ENCODE assay signal across 30 cellular contexts in genomic region chr2:48161632-48162031, GRCh38.
"Had no signal": no experiment of that assay in that cellular context is flagged by ENCODE, and none has a peak within 500 bp of the region (broad histone marks: within the 10 kb centered on the region; RNA-seq: fewer than 3 reads in every experiment).

No MANE protein-coding gene starts in this region.

- H3K27ac Mint-ChIP-seq: activated CD4-positive, alpha-beta memory T cell treated with anti-CD3 and anti-CD28 coated beads, Interleukin-2, amount 10 ng/mL, durations not matched to agents 7 days and 5 days; activated CD8-positive, alpha-beta memory T cell treated with anti-CD3 and anti-CD28 coated beads, Interleukin-2, amount 10 ng/mL, durations not matched to agents 7 days and 5 days; activated naive CD8-positive, alpha-beta T cell treated with anti-CD3 and anti-CD28 coated beads for 36 hours had no signal

- FAIRE-seq: RCC 7860 had no signal

- H3K4me1 Mint-ChIP-seq: activated CD4-positive, alpha-beta memory T cell treated with anti-CD3 and anti-CD28 coated beads, Interleukin-2, amount 10 ng/mL, durations not matched to agents 7 days and 5 days; activated CD8-positive, alpha-beta memory T cell treated with anti-CD3 and anti-CD28 coated beads, Interleukin-2, amount 10 ng/mL, durations not matched to agents 7 days and 5 days; central memory CD8-positive, alpha-beta T cell had no signal

- H3K4me3 ChIP-seq: cardiac muscle cell, coronary artery, PC-9 had no signal

- H3K36me3 ChIP-seq: brain microvascular endothelial cell, cardiac muscle cell had no signal

- H3K4me3 Mint-ChIP-seq: activated CD4-positive, alpha-beta memory T cell treated with anti-CD3 and anti-CD28 coated beads, Interleukin-2, amount 10 ng/mL, durations not matched to agents 7 days and 5 days; activated CD8-positive, alpha-beta memory T cell treated with anti-CD3 and anti-CD28 coated beads, Interleukin-2, amount 10 ng/mL, durations not matched to agents 7 days and 5 days; activated naive CD8-positive, alpha-beta T cell treated with anti-CD3 and anti-CD28 coated beads for 36 hours; central memory CD8-positive, alpha-beta T cell had no signal

- ATAC-seq: activated CD8-positive, alpha-beta memory T cell treated with anti-CD3 and anti-CD28 coated beads, Interleukin-2, amount 10 ng/mL, durations not matched to agents 7 days and 5 days; Right ventricle myocardium inferior had no signal

- H3K27me3 ChIP-seq: brain microvascular endothelial cell, cardiac muscle cell had no signal

- H3K27me3 Mint-ChIP-seq: activated naive CD8-positive, alpha-beta T cell treated with anti-CD3 and anti-CD28 coated beads for 36 hours had no signal

- DNase-seq: activated CD4-positive, alpha-beta memory T cell treated with anti-CD3 and anti-CD28 coated beads, Interleukin-2, amount 10 ng/mL, durations not matched to agents 7 days and 5 days; activated CD4-positive, alpha-beta T cell treated with anti-CD3 and anti-CD28 coated beads for 1 hour; activated CD4-positive, alpha-beta T cell treated with anti-CD3 and anti-CD28 coated beads for 48 hours; activated CD4-positive, CD25-positive, alpha-beta regulatory T cell; activated CD8-positive, alpha-beta memory T cell treated with anti-CD3 and anti-CD28 coated beads for 24 hours; activated CD8-positive, alpha-beta memory T cell treated with anti-CD3 and anti-CD28 coated beads, Interleukin-2, amount 10 ng/mL, durations not matched to agents 7 days and 5 days; activated CD8-positive, alpha-beta memory T cell treated with anti-CD3 and anti-CD28 coated beads, Interleukin-2, amount 50 U/mL, for 48 hours; activated effector memory CD4-positive, alpha-beta T cell treated with Interleukin-2 at 50 U/mL for 16 hours; activated naive CD4-positive, alpha-beta T cell treated with anti-CD3 and anti-CD28 coated beads, Interleukin-2, amount 50 U/mL, for 16 hours; activated naive CD8-positive, alpha-beta T cell treated with anti-CD3 and anti-CD28 coated beads for 36 hours; activated T-cell treated with anti-CD3 and anti-CD28 coated beads, Interleukin-2, amount 50 U/mL, for 48 hours; amniotic stem cell; aorta; brain microvascular endothelial cell; MM.1S; NCI-H1092; NCI-H1436 treated with DMSO at 0.1 percent for 48 hours; NCI-H1694 treated with DMSO at 0.1 percent for 48 hours; NCI-H2029; NCI-H345; NCI-H524 treated with DMSO at 0.1 percent for 48 hours; NK-92 treated with Interleukin-12 subunit alpha and Interleukin-12 subunit beta, amount 100 ng/mL, for 24 hours; T1000; WERI-Rb-1 had no signal
